ENCODE assay signal across 27 cellular contexts in the genomic region with DNA sequence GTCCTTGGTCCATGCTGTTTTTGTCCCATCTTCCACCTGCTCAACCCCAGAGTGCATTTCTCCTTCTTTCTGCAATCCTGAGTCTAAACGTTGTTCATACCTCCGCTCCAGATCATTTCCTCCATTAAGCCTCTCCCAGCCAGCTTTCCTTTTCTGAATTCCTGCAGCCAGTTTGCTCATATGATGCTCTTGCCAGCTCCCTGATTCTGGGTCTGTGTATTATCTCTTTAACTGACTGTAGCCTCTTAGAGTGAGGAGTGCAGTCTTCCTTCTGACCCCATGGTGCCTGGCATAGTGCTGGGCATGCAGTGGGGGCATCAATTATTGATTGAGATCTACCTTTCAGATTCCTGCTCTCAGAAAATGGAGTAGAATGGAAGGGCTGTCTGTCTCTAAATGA. TPM values are rescaled to one million over a fixed set of nuclear protein-coding genes. Genes with fewer than 3 reads are reported as not detected.
DNase-seq lines count a peak whose midpoint lies in the region; ATAC-seq, FAIRE-seq and TF ChIP-seq lines count a peak whose summit lies in the region.
"Had no signal": no experiment of that assay in that cellular context is flagged by ENCODE, and none has a peak within 500 bp of the region (broad histone marks: within the 10 kb centered on the region; RNA-seq: fewer than 3 reads in every experiment).

No MANE protein-coding gene starts in this region.

- no peak for TF ChIP-seq POLR2A in endothelial cell of umbilical vein (IDR thresholded peaks at IDR 0.05; ENCODE audit: low read depth, low read length)

- no peaks in the 10 kb centered on the region for H3K27me3 Mint-ChIP-seq in chondrocyte (ENCODE audit: low read depth)

- no peaks in the 10 kb centered on the region for H3K36me3 ChIP-seq in BLaER1
- no peaks in the 10 kb centered on the region for H3K36me3 ChIP-seq in Panc1 (ENCODE audit: control insufficient read depth, insufficient read depth, low read length)
- no peaks in the 10 kb centered on the region for H3K36me3 ChIP-seq in endothelial cell of umbilical vein (ENCODE audit: control insufficient read depth in 2 of 2, extremely low read depth in 1 of 2, insufficient read depth in 2 of 2, low read length in 2 of 2)
- H3K36me3 ChIP-seq in osteoblast (ENCODE audit: insufficient read depth, low read length): no peaks in the 10 kb centered on the region
- H3K36me3 ChIP-seq: SJSA1 had no signal

- H4K20me1 ChIP-seq in BLaER1 (no peaks in the 10 kb centered on the region), endothelial cell of umbilical vein (replicated peaks; ENCODE audit: control insufficient read depth, extremely low read depth, insufficient read depth, low read length) (no peaks in the 10 kb centered on the region), osteoblast (ENCODE audit: insufficient read depth, low read length) (no peaks in the 10 kb centered on the region)

- CTCF ChIA-PET in Panc1 (lab: Charles Lee) (no interaction called here), endothelial cell of umbilical vein (lab: Charles Lee) (interaction anchor here (1.0 to 1.5 kb wide), 3 partner anchors 14 to 149 kb away, joined by 3 to 10 read pairs (median 3); no protein-coding TSS in a partner anchor)

- peak overlapping the region; percentile 59 for H3K4me2 ChIP-seq in BLaER1
- H3K4me2 ChIP-seq in endothelial cell of umbilical vein (ENCODE audit: insufficient read depth, low read length): peak overlapping the region; percentile 12
- peak overlapping the region; percentile 2 for H3K4me2 ChIP-seq in osteoblast (ENCODE audit: insufficient read depth, low read length)

- dilution Hi-C loops in endothelial cell of umbilical vein (cut with MboI; ENCODE audit: extremely low pct_ligation_motif_present, low sequenced_read_pairs): no loop called here

- H3K9me1 ChIP-seq in endothelial cell of umbilical vein (replicated peaks; ENCODE audit: control insufficient read depth, extremely low read depth, insufficient read depth, low read length): no peaks in the 10 kb centered on the region

- DNase-seq in Panc1 (ENCODE audit: low read depth, low spot score) (no peak), endothelial cell of umbilical vein (ENCODE audit: low read depth, low spot score) (no peak), osteoblast (ENCODE audit: insufficient read length, low spot score, missing footprints) (peak; percentile 77), DMS 273 treated with DMSO at 0.1 percent for 48 hours (lab: John Stamatoyannopoulos, UW) (no peak), hepatic stellate cell (ENCODE audit: low spot score) (no peak), chondrocyte (ENCODE audit: low spot score) (no peak)
- DNase-seq: 8988T; CD4-positive, alpha-beta T cell; DMS53; NCI-H1092 treated with DMSO at 0.1 percent for 48 hours; NCI-H1436 treated with DMSO at 0.1 percent for 48 hours; NCI-H187 treated with DMSO at 0.1 percent for 48 hours; NCI-H2107; NCI-H526; NCI-H82; NK-92 treated with Interleukin-12 subunit alpha and Interleukin-12 subunit beta, amount 100 ng/mL, for 24 hours; PC-9; Right ventricle myocardium superior had no signal

- H3K4me3 ChIP-seq in BLaER1: no peak overlapping the region
- H3K4me3 ChIP-seq in Panc1 (ENCODE audit: low read depth in 2 of 2, low read length in 2 of 2): no peak overlapping the region
- no peak overlapping the region for H3K4me3 ChIP-seq in endothelial cell of umbilical vein (replicated peaks in 1 of 3; ENCODE audit: insufficient read depth in 1 of 3, low read depth in 1 of 3, low read length in 3 of 3)
- no peak overlapping the region for H3K4me3 ChIP-seq in osteoblast (ENCODE audit: insufficient read depth, low read length)
- H3K4me3 ChIP-seq: PC-9, SJSA1 had no signal

- no peaks in the 10 kb centered on the region for H3K27me3 ChIP-seq in BLaER1
- H3K27me3 ChIP-seq in Panc1 (ENCODE audit: control insufficient read depth, insufficient read depth, low read length): no peaks in the 10 kb centered on the region
- H3K27me3 ChIP-seq in endothelial cell of umbilical vein (ENCODE audit: control insufficient read depth in 2 of 2, insufficient read depth in 2 of 2, low read length in 2 of 2): no peaks in the 10 kb centered on the region
- H3K27me3 ChIP-seq in osteoblast (ENCODE audit: insufficient read depth, low read length): no peaks in the 10 kb centered on the region
- H3K27me3 ChIP-seq: SJSA1 had no signal

- H3K4me3 Mint-ChIP-seq in chondrocyte (ENCODE audit: unreplicated experiment): no peak overlapping the region
- H3K4me3 Mint-ChIP-seq: CD4-positive, alpha-beta T cell had no signal

- no peak overlapping the region for H3K9ac ChIP-seq in BLaER1
- H3K9ac ChIP-seq in endothelial cell of umbilical vein (replicated peaks; ENCODE audit: extremely low read depth, insufficient read depth, low read length): no peak overlapping the region

- H3K27ac ChIP-seq in BLaER1 (no peak overlapping the region), Panc1 (ENCODE audit: low read length) (peak overlapping the region; percentile 99), endothelial cell of umbilical vein (ENCODE audit: insufficient read depth, low read depth, low read length) (no peak overlapping the region), osteoblast (ENCODE audit: low read depth, low read length) (no peak overlapping the region)
- H3K27ac ChIP-seq: HL-60, PC-9, SJSA1 had no signal

- no TSS peak for BruUV-seq in Panc1 (replicated peaks; lab: Mats Ljungman, UMichigan)
- no TSS peak for BruUV-seq in endothelial cell of umbilical vein (replicated peaks; lab: Mats Ljungman, UMichigan)

- no peaks in the 10 kb centered on the region for H3K36me3 Mint-ChIP-seq in chondrocyte (ENCODE audit: low read depth)

- ATAC-seq in Panc1: no peak
- ATAC-seq in SK-N-SH treated with all-trans-retinoic acid at 6 μM for 48 hours: no peak

- in situ Hi-C loops in Panc1 (cut with HindIII; ENCODE audit: low pct_unique_long_range_greater_than_20kb, low sequenced_read_pairs): no loop called here

- H3K27ac Mint-ChIP-seq in chondrocyte (ENCODE audit: unreplicated experiment): no peak overlapping the region
- H3K27ac Mint-ChIP-seq: CD4-positive, alpha-beta T cell had no signal

- H3K4me1 Mint-ChIP-seq in chondrocyte (ENCODE audit: low read depth): peaks cover 44% of the 10 kb centered on the region

- no peak overlapping the region for H2AFZ ChIP-seq in endothelial cell of umbilical vein (ENCODE audit: low read depth, low read length)
- H2AFZ ChIP-seq in osteoblast (ENCODE audit: low read length): peak overlapping the region; percentile 71
- H2AFZ ChIP-seq: PC-9 had no signal

- no peak for TF ChIP-seq CTCF in Panc1 (IDR thresholded peaks at IDR 0.05)
- no peak for TF ChIP-seq CTCF in endothelial cell of umbilical vein (IDR thresholded peaks at IDR 0.05; ENCODE audit: extremely low read depth in 1 of 2, insufficient read depth in 1 of 2, low read depth in 1 of 2, low read length in 2 of 2)
- TF ChIP-seq CTCF in osteoblast (IDR thresholded peaks at IDR 0.05; ENCODE audit: extremely low read depth, low read depth, low read length): no peak
- no peak for TF ChIP-seq CTCF in chondrocyte (IDR thresholded peaks at IDR 0.05)

- no peaks in the 10 kb centered on the region for H3K9me3 Mint-ChIP-seq in chondrocyte (ENCODE audit: low read depth)
- H3K9me3 Mint-ChIP-seq: CD4-positive, alpha-beta T cell had no signal

- intact Hi-C loops in Panc1 (cut with micrococcal nuclease; ENCODE audit: unreplicated experiment) (no loop called here), endothelial cell of umbilical vein (cut with micrococcal nuclease) (no loop called here)

- peaks cover 2% of the 10 kb centered on the region; the same call in 1 of the 2 replicates for H3K9me3 ChIP-seq in BLaER1
- H3K9me3 ChIP-seq in Panc1 (ENCODE audit: control insufficient read depth, insufficient read depth, low read depth, low read length): no peaks in the 10 kb centered on the region
- H3K9me3 ChIP-seq in endothelial cell of umbilical vein (replicated peaks; ENCODE audit: control insufficient read depth, insufficient read depth, low read length): no peaks in the 10 kb centered on the region
- H3K9me3 ChIP-seq in osteoblast (ENCODE audit: low read depth, low read length): no peaks in the 10 kb centered on the region
- H3K9me3 ChIP-seq: SJSA1 had no signal

- POLR2A ChIA-PET in Panc1 (lab: Charles Lee): no interaction called here
- POLR2A ChIA-PET in endothelial cell of umbilical vein (lab: Charles Lee): no interaction called here

- FAIRE-seq in endothelial cell of umbilical vein (lab: Jason Lieb, UNC): no peak
- FAIRE-seq: D721Med, G401.6 had no signal

- H3K4me1 ChIP-seq in BLaER1 (peaks cover 38% of the 10 kb centered on the region), Panc1 (ENCODE audit: control insufficient read depth, insufficient read depth, low read length) (peaks cover 83% of the 10 kb centered on the region), endothelial cell of umbilical vein (ENCODE audit: control insufficient read depth, extremely low read depth, insufficient read depth, low read length) (peaks cover 63% of the 10 kb centered on the region), osteoblast (ENCODE audit: insufficient read depth, low read length) (peaks cover 41% of the 10 kb centered on the region)

- H3K79me2 ChIP-seq in endothelial cell of umbilical vein (ENCODE audit: control insufficient read depth, insufficient read depth, low read length) (no peaks in the 10 kb centered on the region), osteoblast (ENCODE audit: insufficient read depth, low read length) (no peaks in the 10 kb centered on the region)

RNA-seq across cellular contexts. Expression of a gene that starts 11.5 kb away (rescaled TPM):
- total RNA-seq in Panc1 (2021; ENCODE audit: unreplicated experiment) (not detected), endothelial cell of umbilical vein (not detected in 2 replicates), osteoblast (not detected in 2 replicates), chondrocyte (not detected in 3 replicates)
- polyA plus RNA-seq in Panc1 (2012; ENCODE audit: insufficient read length): not detected
- polyA plus RNA-seq in endothelial cell of umbilical vein: not detected in 2 replicates
- not detected in 2 replicates for polyA plus RNA-seq in endothelial cell of umbilical vein (2011; cell fraction: cytosol; rRNA removed)
- not detected in 2 replicates for polyA plus RNA-seq in endothelial cell of umbilical vein (2011; cell fraction: nucleus; rRNA removed)
- polyA plus RNA-seq in endothelial cell of umbilical vein (2012): not detected in 2 replicates
- polyA minus RNA-seq in endothelial cell of umbilical vein: not detected in 2 replicates
- polyA minus RNA-seq in endothelial cell of umbilical vein (2011; cell fraction: cytosol; rRNA and poly(A)+ RNA removed): not detected
- not detected in 2 replicates for polyA minus RNA-seq in endothelial cell of umbilical vein (2011; cell fraction: nucleus; rRNA and poly(A)+ RNA removed)
- total RNA-seq: CD4-positive, alpha-beta T cell; Daoy; H4; PC-9; Right ventricle myocardium superior; SJSA1 had no signal
- polyA plus RNA-seq: BJ had no signal

RNA-seq across cellular contexts. Expression of a gene that starts 40.3 kb away (rescaled TPM):
- 7.1 TPM for total RNA-seq in Panc1 (2021; ENCODE audit: unreplicated experiment)
- 3.3 TPM for polyA plus RNA-seq in Panc1 (2012; ENCODE audit: insufficient read length)
- total RNA-seq in endothelial cell of umbilical vein: 9.6 and 10.0 TPM in 2 replicates
- 4.8 and 5.9 TPM in 2 replicates for polyA plus RNA-seq in endothelial cell of umbilical vein
- 4.0 TPM in 2 replicates for polyA plus RNA-seq in endothelial cell of umbilical vein (2011; cell fraction: cytosol; rRNA removed)
- 27.1 and 28.8 TPM in 2 replicates for polyA plus RNA-seq in endothelial cell of umbilical vein (2011; cell fraction: nucleus; rRNA removed)
- polyA plus RNA-seq in endothelial cell of umbilical vein (2012): 5.8 and 8.4 TPM in 2 replicates
- 11.4 and 11.6 TPM in 2 replicates for polyA minus RNA-seq in endothelial cell of umbilical vein
- polyA minus RNA-seq in endothelial cell of umbilical vein (2011; cell fraction: cytosol; rRNA and poly(A)+ RNA removed): 5.0 TPM
- 11.0 and 13.2 TPM in 2 replicates for polyA minus RNA-seq in endothelial cell of umbilical vein (2011; cell fraction: nucleus; rRNA and poly(A)+ RNA removed)
- total RNA-seq in osteoblast: 21.7 and 24.5 TPM in 2 replicates
- 8.9 to 11.1 TPM (median 10.6 TPM) in 3 replicates for total RNA-seq in chondrocyte

Comparison
In these comparisons a context has a peak if more than half of its experiments do, and no peak if none do; other contexts are left out.
1. H3K4me2 ChIP-seq: peak in every context shown above with its lines; median percentile 59 in BLaER1; 12 in endothelial cell of umbilical vein; 2 in osteoblast.